28 cellular contexts compared by ENCODE assay signal in genomic region chr1:5473268-5473667, GRCh38.
"Had no signal": no experiment of that assay in that cellular context is flagged by ENCODE, and none has a peak within 500 bp of the region (broad histone marks: within the 10 kb centered on the region; RNA-seq: fewer than 3 reads in every experiment).

No MANE protein-coding gene starts in this region.

- ATAC-seq: effector memory CD8-positive, alpha-beta T cell; esophagus mucosa; foreskin keratinocyte; gastrocnemius medialis; gastroesophageal sphincter; heart left ventricle; heart right ventricle had no signal

- H3K36me3 ChIP-seq: colonic mucosa, esophagus muscularis mucosa, esophagus squamous epithelium, gastrocnemius medialis, gastroesophageal sphincter, heart left ventricle, heart right ventricle had no signal

- H3K4me1 ChIP-seq: colonic mucosa, esophagus muscularis mucosa, esophagus squamous epithelium, foreskin keratinocyte, gastrocnemius medialis, gastroesophageal sphincter, heart left ventricle, heart right ventricle had no signal

- H3K9me3 ChIP-seq: colonic mucosa, esophagus muscularis mucosa, esophagus squamous epithelium, gastrocnemius medialis, gastroesophageal sphincter, heart left ventricle, heart right ventricle had no signal

- H3K4me3 ChIP-seq: colonic mucosa, coronary artery, dorsolateral prefrontal cortex, esophagus muscularis mucosa, esophagus squamous epithelium, gastrocnemius medialis, gastroesophageal sphincter, heart left ventricle, heart right ventricle had no signal

- H3K27me3 ChIP-seq: colonic mucosa, foreskin keratinocyte, gastrocnemius medialis had no signal

- FAIRE-seq: colon, endometrium, endothelial cell of umbilical vein, frontal cortex had no signal

- DNase-seq: colonic mucosa; cortex of kidney; dermis blood vessel endothelial cell; dorsolateral prefrontal cortex; effector CD4-positive, alpha-beta T cell; effector CD8-positive, alpha-beta T cell; effector memory CD4-positive, alpha-beta T cell; effector memory CD8-positive, alpha-beta T cell; endodermal cell; erythroblast; esophagus squamous epithelium; foreskin fibroblast; foreskin keratinocyte; foreskin melanocyte; gastrocnemius medialis; glutamatergic neuron; head of caudate nucleus; heart left ventricle; heart right ventricle had no signal

- H3K27ac ChIP-seq: colonic mucosa, coronary artery, dorsolateral prefrontal cortex, epithelial cell of prostate, esophagus muscularis mucosa, esophagus squamous epithelium, foreskin keratinocyte, gastrocnemius medialis, gastroesophageal sphincter, heart left ventricle, heart right ventricle had no signal
